17 cellular contexts compared by ENCODE assay signal in the genomic region with DNA sequence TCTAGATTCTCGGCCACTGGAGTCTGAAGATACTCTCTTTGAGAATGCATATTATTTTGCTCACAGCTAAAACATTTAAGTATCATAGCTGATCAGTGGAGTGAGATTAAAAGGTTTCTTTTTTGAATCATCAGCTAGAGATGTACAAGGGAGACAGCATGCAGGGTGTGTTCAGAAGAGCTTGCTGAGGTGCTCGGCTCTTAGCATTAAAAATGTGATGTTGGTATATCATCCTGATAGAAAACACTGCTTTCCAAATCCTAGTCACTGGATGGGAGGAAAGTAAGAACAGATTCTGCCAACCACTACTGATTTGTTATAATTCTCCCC.
DNase-seq lines count a peak whose midpoint lies in the region; ATAC-seq and TF ChIP-seq lines count a peak whose summit lies in the region.
"Had no signal": no experiment of that assay in that cellular context is flagged by ENCODE, and none has a peak within 500 bp of the region (broad histone marks: within the 10 kb centered on the region; RNA-seq: fewer than 3 reads in every experiment).

No MANE protein-coding gene starts in this region.

- CTCF ChIA-PET in A673 (lab: Charles Lee): no interaction called here

- BruUV-seq in A673 (replicated peaks; lab: Mats Ljungman, UMichigan): no TSS peak

- H3K27ac Mint-ChIP-seq in activated CD4-positive, alpha-beta T cell treated with anti-CD3 and anti-CD28 coated beads, Interleukin-2, amount 10 ng/mL, durations not matched to agents 24 days and 14 days: peak overlapping the region; percentile 6

- TF ChIP-seq CTCF in A673 (conservative IDR thresholded peaks at IDR 0.05; ENCODE audit: low read depth, low read length) (no peak), RWPE2 (IDR thresholded peaks at IDR 0.05; ENCODE audit: poor library complexity, severe bottlenecking) (no peak)

- intact Hi-C loops in activated CD4-positive, alpha-beta T cell treated with anti-CD3 and anti-CD28 coated beads, Interleukin-2, amount 10 ng/mL, durations not matched to agents 24 days and 14 days (cut with micrococcal nuclease): no loop called here
- intact Hi-C loops in A673 (cut with micrococcal nuclease; ENCODE audit: unreplicated experiment): no loop called here

- no peak for DNase-seq in activated CD4-positive, alpha-beta T cell treated with anti-CD3 and anti-CD28 coated beads, Interleukin-2, amount 10 ng/mL, durations not matched to agents 24 days and 14 days
- DNase-seq in activated CD4-positive, alpha-beta T cell treated with anti-CD3 and anti-CD28 coated beads, Interleukin-2, amount 50 U/mL, for 48 hours: no peak
- DNase-seq in A673 (ENCODE audit: low spot score): peak; percentile 3
- DNase-seq in RWPE2 (ENCODE audit: low spot score): no peak
- peak; percentile 20 for DNase-seq in amniotic epithelial cell (ENCODE audit: low read depth)
- no peak for DNase-seq in MG63
- DNase-seq: 8988T, BE2C, DMS79, NCI-H1105, NCI-H1694, NCI-H2081 treated with DMSO at 0.1 percent for 48 hours, NCI-H446 treated with DMSO at 0.1 percent for 48 hours, SHP77 treated with DMSO at 0.1 percent for 48 hours had no signal

- H3K36me3 Mint-ChIP-seq in activated CD4-positive, alpha-beta T cell treated with anti-CD3 and anti-CD28 coated beads, Interleukin-2, amount 10 ng/mL, durations not matched to agents 24 days and 14 days (ENCODE audit: low read depth): no peaks in the 10 kb centered on the region

- H3K27ac ChIP-seq in A673 (ENCODE audit: low read depth, low read length, poor library complexity, severe bottlenecking) (peak overlapping the region; percentile 50), RWPE2 (ENCODE audit: poor library complexity, severe bottlenecking) (peak overlapping the region; percentile 28)

- H3K27me3 Mint-ChIP-seq in activated CD4-positive, alpha-beta T cell treated with anti-CD3 and anti-CD28 coated beads, Interleukin-2, amount 10 ng/mL, durations not matched to agents 24 days and 14 days: peaks cover 11% of the 10 kb centered on the region

- peaks cover 20% of the 10 kb centered on the region for H3K4me1 ChIP-seq in A673 (ENCODE audit: insufficient read depth, low read length, poor library complexity, severe bottlenecking)
- H3K4me1 ChIP-seq in RWPE2 (ENCODE audit: insufficient read depth, poor library complexity, severe bottlenecking): peaks cover 3% of the 10 kb centered on the region
- H3K4me1 ChIP-seq: BE2C had no signal

- no peak overlapping the region for H3K4me3 Mint-ChIP-seq in activated CD4-positive, alpha-beta T cell treated with anti-CD3 and anti-CD28 coated beads, Interleukin-2, amount 10 ng/mL, durations not matched to agents 24 days and 14 days

- POLR2A ChIA-PET in A673 (lab: Charles Lee; ENCODE audit: low non-redundant PET): no interaction called here

- H3K4me3 ChIP-seq in A673 (ENCODE audit: low read depth, low read length, poor library complexity, severe bottlenecking) (no peak overlapping the region), RWPE2 (ENCODE audit: severe bottlenecking) (no peak overlapping the region), MG63 (no peak overlapping the region)
- H3K4me3 ChIP-seq: K562 had no signal

- H3K4me1 Mint-ChIP-seq in activated CD4-positive, alpha-beta T cell treated with anti-CD3 and anti-CD28 coated beads, Interleukin-2, amount 10 ng/mL, durations not matched to agents 24 days and 14 days: peaks cover 6% of the 10 kb centered on the region

- no peak for ATAC-seq in RWPE2 (ENCODE audit: low read depth)
- no peak for ATAC-seq in GM21737 (IDR thresholded peaks at IDR 0.05; ENCODE audit: unreplicated experiment)
- ATAC-seq in GM21367 (IDR thresholded peaks at IDR 0.05; ENCODE audit: unreplicated experiment): no peak
- ATAC-seq: K562 had no signal

- H3K36me3 ChIP-seq in A673 (ENCODE audit: insufficient read depth, low read length, poor library complexity, severe bottlenecking): no peaks in the 10 kb centered on the region
- H3K36me3 ChIP-seq in RWPE2 (ENCODE audit: low read depth): no peaks in the 10 kb centered on the region
- H3K36me3 ChIP-seq in MG63: no peaks in the 10 kb centered on the region
- H3K36me3 ChIP-seq: BE2C had no signal

- H3K27me3 ChIP-seq in A673 (replicated peaks; ENCODE audit: insufficient read depth, low read depth, low read length, poor library complexity) (no peaks in the 10 kb centered on the region), RWPE2 (ENCODE audit: insufficient read depth, poor library complexity, severe bottlenecking) (no peaks in the 10 kb centered on the region), MG63 (no peaks in the 10 kb centered on the region)
- H3K27me3 ChIP-seq: BE2C had no signal

- no peaks in the 10 kb centered on the region for H3K9me3 Mint-ChIP-seq in activated CD4-positive, alpha-beta T cell treated with anti-CD3 and anti-CD28 coated beads, Interleukin-2, amount 10 ng/mL, durations not matched to agents 24 days and 14 days

- H3K9me3 ChIP-seq in A673 (ENCODE audit: low read depth, low read length, poor library complexity, severe bottlenecking) (no peaks in the 10 kb centered on the region), RWPE2 (ENCODE audit: severe bottlenecking) (no peaks in the 10 kb centered on the region), MG63 (no peaks in the 10 kb centered on the region)
- H3K9me3 ChIP-seq: BE2C had no signal

Comparison
In these comparisons a context has a peak if more than half of its experiments do, and no peak if none do; other contexts are left out.
1. DNase-seq: peak in A673 (single experiment) and amniotic epithelial cell (single experiment); none in activated CD4-positive, alpha-beta T cell treated with anti-CD3 and anti-CD28 coated beads, Interleukin-2, amount 10 ng/mL, durations not matched to agents 24 days and 14 days (single experiment), activated CD4-positive, alpha-beta T cell treated with anti-CD3 and anti-CD28 coated beads, Interleukin-2, amount 50 U/mL, for 48 hours (0 of 2), RWPE2 (single experiment) and MG63 (single experiment).